In genomic region chr7:131186816-131187215, GRCh38 we compare ENCODE assay signal across 20 cellular contexts.
DNase-seq lines count a peak whose midpoint lies in the region; ATAC-seq and TF ChIP-seq lines count a peak whose summit lies in the region.
"Had no signal": no experiment of that assay in that cellular context is flagged by ENCODE, and none has a peak within 500 bp of the region (broad histone marks: within the 10 kb centered on the region; RNA-seq: fewer than 3 reads in every experiment).

No MANE protein-coding gene starts in this region.

- H3F3A ChIP-seq in PC-9 (ENCODE audit: insufficient read depth, low read depth) = peaks cover 59% of the 10 kb centered on the region

- DNase-seq in DMS53 (lab: John Stamatoyannopoulos, UW) = peak; percentile 45
- no peak for DNase-seq in DMS53 treated with DMSO at 0.1 percent for 48 hours (lab: John Stamatoyannopoulos, UW; ENCODE audit: unreplicated experiment)
- DNase-seq in PC-9 = no peak
- DNase-seq in head of caudate nucleus = peak in 34 of 42 donors; percentile 12 to 86 (median 53)
- no peak for DNase-seq in DMS 273 treated with DMSO at 0.1 percent for 48 hours (lab: John Stamatoyannopoulos, UW)
- no peak for DNase-seq in NCI-H1048 (lab: John Stamatoyannopoulos, UW)
- DNase-seq: activated naive CD4-positive, alpha-beta T cell treated with Interleukin-2 at 50 U/mL for 16 hours; C1 segment of cervical spinal cord; DMS79 treated with DMSO at 0.1 percent for 48 hours; effector CD8-positive, alpha-beta T cell; naive thymus-derived CD8-positive, alpha-beta T cell; NCI-H187 treated with DMSO at 0.1 percent for 48 hours; NCI-H524 treated with DMSO at 0.1 percent for 48 hours; stimulated activated CD4-positive, alpha-beta T cell treated with anti-CD3 and anti-CD28 coated beads, Interleukin-2, amount 100 ng/mL, for 48 hours; WERI-Rb-1 had no signal

- H3K27me3 ChIP-seq in PC-9 (ENCODE audit: insufficient read depth, low read depth) (no peaks in the 10 kb centered on the region), parathyroid adenoma (ENCODE audit: control insufficient read depth, insufficient read depth, low read length) (no peaks in the 10 kb centered on the region)
- H3K27me3 ChIP-seq: tibial nerve had no signal

- H3K9me2 ChIP-seq in PC-9 (ENCODE audit: insufficient read depth) = no peaks in the 10 kb centered on the region

- ATAC-seq in GM19455 (IDR thresholded peaks at IDR 0.05; ENCODE audit: unreplicated experiment) = no peak
- ATAC-seq: naive thymus-derived CD8-positive, alpha-beta T cell; Panc1 had no signal

- no peak overlapping the region for H3K9ac ChIP-seq in parathyroid adenoma

- CTCF ChIA-PET in PC-9 (lab: Charles Lee) = interaction anchor here (0.6 kb wide), 1 partner anchor 61 kb away, joined by 3 read pairs; no protein-coding TSS in a partner anchor

- peak overlapping the region; percentile 73 for H3K4me2 ChIP-seq in PC-9
- no peak overlapping the region for H3K4me2 ChIP-seq in parathyroid adenoma (ENCODE audit: low read length)

- no peak for TF ChIP-seq CTCF in PC-9 (conservative IDR thresholded peaks at IDR 0.05)
- no peak for TF ChIP-seq CTCF in parathyroid adenoma (IDR thresholded peaks at IDR 0.05)

- H4K20me1 ChIP-seq in PC-9 (ENCODE audit: insufficient read depth) = no peaks in the 10 kb centered on the region

- no peak overlapping the region for H3K4me3 ChIP-seq in PC-9
- no peak overlapping the region for H3K4me3 ChIP-seq in parathyroid adenoma (ENCODE audit: low read depth, low read length)
- H3K4me3 ChIP-seq: tibial nerve had no signal

- H3K79me2 ChIP-seq in PC-9 (ENCODE audit: low read depth) (no peaks in the 10 kb centered on the region), parathyroid adenoma (no peaks in the 10 kb centered on the region)

- peak overlapping the region; percentile 94 for H3K27ac ChIP-seq in PC-9
- peak overlapping the region; percentile 48 for H3K27ac ChIP-seq in parathyroid adenoma
- H3K27ac ChIP-seq: 22Rv1, WERI-Rb-1 had no signal

- H3K9me3 ChIP-seq in PC-9 (ENCODE audit: insufficient read depth, low read depth) (0 out of 2 replicates have a peak, but pooled peaks cover 3% of the 10 kb centered on the region), parathyroid adenoma (ENCODE audit: control insufficient read depth, low read length) (no peaks in the 10 kb centered on the region)
- H3K9me3 ChIP-seq: tibial nerve had no signal

- H2AFZ ChIP-seq in PC-9 = no peak overlapping the region
- peak overlapping the region; percentile 39 for H2AFZ ChIP-seq in parathyroid adenoma

- BruUV-seq in PC-9 (replicated peaks; lab: Mats Ljungman, UMichigan) = no TSS peak

- intact Hi-C loops in PC-9 (cut with micrococcal nuclease; ENCODE audit: unreplicated experiment) = loop anchor here (5.0 kb wide), 2 partner anchors 50 to 110 kb away; no protein-coding TSS in a partner anchor
- intact Hi-C loops in head of caudate nucleus (cut with DNase I) = no loop called here

- POLR2A ChIA-PET in PC-9 (lab: Charles Lee; ENCODE audit: unreplicated experiment) = interaction anchor here (0.6 to 1.5 kb wide), 5 partner anchors 13 to 109 kb away, joined by 3 to 31 read pairs (median 4); no protein-coding TSS in a partner anchor

- peaks cover 69% of the 10 kb centered on the region for H3K4me1 ChIP-seq in PC-9 (replicated peaks; ENCODE audit: insufficient read depth)
- H3K4me1 ChIP-seq in parathyroid adenoma = peaks cover 8% of the 10 kb centered on the region

- no peaks in the 10 kb centered on the region for H3K36me3 ChIP-seq in PC-9 (ENCODE audit: low read depth)
- no peaks in the 10 kb centered on the region for H3K36me3 ChIP-seq in parathyroid adenoma (ENCODE audit: control insufficient read depth, insufficient read depth, low read length)
- H3K36me3 ChIP-seq: tibial nerve, WERI-Rb-1 had no signal

Comparison
In these comparisons a context has a peak if more than half of its experiments do, and no peak if none do; other contexts are left out.
1. DNase-seq: peak in DMS53 (single experiment) and head of caudate nucleus (34 of 42); none in DMS53 treated with DMSO at 0.1 percent for 48 hours (single experiment), PC-9 (0 of 2), DMS 273 treated with DMSO at 0.1 percent for 48 hours (single experiment) and NCI-H1048 (single experiment).